ENCODE assay signal across 16 cellular contexts in the genomic region with DNA sequence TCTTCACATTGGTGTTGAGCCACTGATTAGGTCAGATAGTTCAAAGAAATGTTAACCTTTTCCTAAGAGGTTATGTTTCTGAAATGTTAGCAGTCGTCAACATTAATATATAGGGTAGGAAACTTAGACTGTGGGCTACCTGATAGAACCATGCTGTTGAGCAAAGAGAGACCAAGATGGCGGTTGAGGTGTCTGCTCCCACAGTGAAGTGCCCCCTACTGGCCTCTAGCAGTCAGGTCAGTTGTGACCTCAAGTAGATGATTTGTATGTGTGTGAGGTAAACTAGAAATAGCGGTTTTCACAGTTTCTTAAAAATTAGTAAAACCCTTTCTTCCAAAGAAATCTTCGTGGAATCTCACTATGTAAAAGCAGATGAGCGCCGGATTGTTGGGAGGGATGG. TPM values are rescaled to one million over a fixed set of nuclear protein-coding genes. Genes with fewer than 3 reads are reported as not detected.
A peak's percentile ranks its signal among the peaks of the same experiment; 100 is the strongest.
DNase-seq lines count a peak whose midpoint lies in the region; ATAC-seq, FAIRE-seq and TF ChIP-seq lines count a peak whose summit lies in the region.
"Had no signal": no experiment of that assay in that cellular context is flagged by ENCODE, and none has a peak within 500 bp of the region (broad histone marks: within the 10 kb centered on the region; RNA-seq: fewer than 3 reads in every experiment).

No MANE protein-coding gene starts in this region.

- CTCF ChIA-PET in HEK293T (lab: Yijun Ruan, JAX) = interaction anchor here (0.5 kb wide), 1 partner anchor 9 kb away, joined by 3 read pairs; no protein-coding TSS in a partner anchor

- H3K9me3 ChIP-seq in body of pancreas = no peaks in the 10 kb centered on the region
- H3K9me3 ChIP-seq: ovary, stomach had no signal

- H3K36me3 ChIP-seq in kidney epithelial cell (ENCODE audit: control insufficient read depth, insufficient read depth, low read length) (peaks cover 2% of the 10 kb centered on the region), body of pancreas (replicated peaks in 1 of 2; ENCODE audit: insufficient read depth in 1 of 2, low read depth in 2 of 2) (no peaks in the 10 kb centered on the region)
- H3K36me3 ChIP-seq: ovary had no signal

- 98% methylated on average over 6 of the region's 6 CpGs for WGBS in body of pancreas, 2 donors

- H3K4me1 Mint-ChIP-seq in activated T-helper 17 cell treated with anti-CD3 and anti-CD28 coated beads, Interleukin-2, amount 50 U/mL, for 72 hours = no peaks in the 10 kb centered on the region

- H3K27ac ChIP-seq in body of pancreas = no peak overlapping the region
- H3K27ac ChIP-seq: stomach had no signal

- no peaks in the 10 kb centered on the region for H3K4me1 ChIP-seq in body of pancreas

- intact Hi-C loops in body of pancreas (cut with DNase I) = no loop called here

- H3K36me3 Mint-ChIP-seq in activated T-helper 17 cell treated with anti-CD3 and anti-CD28 coated beads, Interleukin-2, amount 50 U/mL, for 72 hours (ENCODE audit: low read depth) = peaks cover 74% of the 10 kb centered on the region

- TF ChIP-seq CTCF in D721Med (IDR thresholded peaks at IDR 0.05; ENCODE audit: insufficient read depth, missing control alignments) (peak; percentile 17), kidney epithelial cell (IDR thresholded peaks at IDR 0.05; ENCODE audit: insufficient read depth, low read length, poor library complexity, severe bottlenecking) (peak; percentile 36), body of pancreas (IDR thresholded peaks at IDR 0.05) (no peak)

- no peak overlapping the region for H3K4me3 ChIP-seq in kidney epithelial cell (ENCODE audit: low read depth, low read length)
- no peak overlapping the region for H3K4me3 ChIP-seq in body of pancreas
- H3K4me3 ChIP-seq: ovary, stomach had no signal

- no peaks in the 10 kb centered on the region for H3K27me3 Mint-ChIP-seq in activated T-helper 17 cell treated with anti-CD3 and anti-CD28 coated beads, Interleukin-2, amount 50 U/mL, for 72 hours

- no peak overlapping the region for H3K4me3 Mint-ChIP-seq in activated T-helper 17 cell treated with anti-CD3 and anti-CD28 coated beads, Interleukin-2, amount 50 U/mL, for 72 hours
- H3K4me3 Mint-ChIP-seq: T-helper 2 cell treated with Interferon-gamma antibody and Interleukin-4, amounts not matched to agents 5 μg/mL and 100 μg/mL, for 36 hours had no signal

- H3K27me3 ChIP-seq in kidney epithelial cell (ENCODE audit: control insufficient read depth, insufficient read depth, low read length) (no peaks in the 10 kb centered on the region), body of pancreas (no peaks in the 10 kb centered on the region)
- H3K27me3 ChIP-seq: ovary, stomach had no signal

- no peak for TF ChIP-seq POLR2A in body of pancreas (IDR thresholded peaks at IDR 0.05)

- no peak for ATAC-seq in activated T-helper 17 cell treated with anti-CD3 and anti-CD28 coated beads, Interleukin-2, amount 50 U/mL, for 72 hours (replicated peaks)
- ATAC-seq in GM18868 (IDR thresholded peaks at IDR 0.05; ENCODE audit: unreplicated experiment) (no peak), body of pancreas (no peak)
- ATAC-seq: esophagus mucosa had no signal

- POLR2A ChIA-PET in HEK293T (lab: Yijun Ruan, JAX) = no interaction called here

- no peak for FAIRE-seq in D721Med (lab: Jason Lieb, UNC)

- H3K27ac Mint-ChIP-seq in activated T-helper 17 cell treated with anti-CD3 and anti-CD28 coated beads, Interleukin-2, amount 50 U/mL, for 72 hours = peak overlapping the region; percentile 11
- H3K27ac Mint-ChIP-seq: T-helper 2 cell treated with Interferon-gamma antibody and Interleukin-4, amounts not matched to agents 5 μg/mL and 100 μg/mL, for 36 hours had no signal

- no peak for DNase-seq in D721Med (ENCODE audit: insufficient read length, low spot score)
- DNase-seq in HEK293T (ENCODE audit: extremely low spot score) = peak; percentile 52
- DNase-seq in kidney epithelial cell (ENCODE audit: low read depth) = no peak
- no peak for DNase-seq in NCI-H1694 treated with DMSO at 0.1 percent for 48 hours (lab: John Stamatoyannopoulos, UW)
- DNase-seq in NCI-H510A (lab: John Stamatoyannopoulos, UW) = no peak
- no peak for DNase-seq in body of pancreas
- DNase-seq: activated CD8-positive, alpha-beta memory T cell treated with anti-CD3 and anti-CD28 coated beads, Interleukin-2, amount 50 U/mL, for 48 hours; amygdala; NCI-H774; ovary; stimulated activated CD4-positive, alpha-beta T cell treated with anti-CD3 and anti-CD28 coated beads, Interleukin-2, amount 100 ng/mL, for 48 hours; stomach had no signal

- H3K9me3 Mint-ChIP-seq in activated T-helper 17 cell treated with anti-CD3 and anti-CD28 coated beads, Interleukin-2, amount 50 U/mL, for 72 hours = no peaks in the 10 kb centered on the region
- H3K9me3 Mint-ChIP-seq: T-helper 2 cell treated with Interferon-gamma antibody and Interleukin-4, amounts not matched to agents 5 μg/mL and 100 μg/mL, for 36 hours had no signal

TF ChIP-seq in HEK293T, 16 proteins besides CTCF, POLR2A, EP300 and RAD21:
- TF ChIP-seq FOXK2 (IDR thresholded peaks at IDR 0.05) = no peak
- no peak for TF ChIP-seq FOXM1 (IDR thresholded peaks at IDR 0.05; ENCODE audit: borderline replicate concordance)
- TF ChIP-seq SP1 (IDR thresholded peaks at IDR 0.05) = no peak
- no peak for TF ChIP-seq BHLHE40 (IDR thresholded peaks at IDR 0.05; ENCODE audit: borderline replicate concordance)
- TF ChIP-seq NFRKB (IDR thresholded peaks at IDR 0.05) = no peak
- TF ChIP-seq ARNT (IDR thresholded peaks at IDR 0.05) = no peak
- no peak for TF ChIP-seq HDGF (IDR thresholded peaks at IDR 0.05; ENCODE audit: borderline replicate concordance)
- TF ChIP-seq LEF1 (IDR thresholded peaks at IDR 0.05; ENCODE audit: borderline replicate concordance) = no peak
- TF ChIP-seq CTBP1 (IDR thresholded peaks at IDR 0.05; ENCODE audit: borderline replicate concordance) = no peak
- TF ChIP-seq SUZ12 (IDR thresholded peaks at IDR 0.05) = no peak
- TF ChIP-seq L3MBTL2 (conservative IDR thresholded peaks at IDR 0.05) = no peak

RNA-seq across cellular contexts. Expression of a gene that starts 40.3 kb away (rescaled TPM):
- 100 to 1,000 TPM in 1 of 2 donors, 10 to 100 TPM in 1; 58.0 to 107 TPM for total RNA-seq in activated T-helper 17 cell treated with anti-CD3 and anti-CD28 coated beads, Interleukin-2, amount 50 U/mL, for 72 hours
- total RNA-seq in kidney epithelial cell = 92.7 and 116 TPM in 2 replicates
- total RNA-seq in body of pancreas = 10 to 100 TPM; 13.0 to 19.1 TPM

Comparison
In these comparisons a context has a peak if more than half of its experiments do, and no peak if none do; other contexts are left out.
1. CTCF ChIP-seq: peak in D721Med (single experiment) and kidney epithelial cell (single experiment); none in body of pancreas (0 of 7).